ENCODE assay signal across 8 cellular contexts in genomic region chr13:48595330-48596127, GRCh38. TPM values are rescaled to one million over a fixed set of nuclear protein-coding genes. Genes with fewer than 3 reads are reported as not detected.
A peak's percentile ranks its signal among the peaks of the same experiment; 100 is the strongest.
DNase-seq lines count a peak whose midpoint lies in the region; ATAC-seq, FAIRE-seq and TF ChIP-seq lines count a peak whose summit lies in the region.

No MANE protein-coding gene starts in this region.

- H3K36me3 ChIP-seq in pancreas, result no peaks in the 10 kb centered on the region

- peaks cover 4 to 14% (median 5%) of the 10 kb centered on the region in 3 donors for H3K4me1 ChIP-seq in pancreas

- WGBS in pancreas, 2 donors, result 32 to 40% methylated on average over 7 of the region's 7 CpGs

- H3K9me3 ChIP-seq in pancreas, result no peaks in the 10 kb centered on the region

- DNase-seq in NCI-H524 (lab: John Stamatoyannopoulos, UW) (peak; percentile 33 to 64), NCI-H524 treated with DMSO at 0.1 percent for 48 hours (lab: John Stamatoyannopoulos, UW) (no peak), NOMO-1 treated with DMSO at 0.1 percent for 48 hours (lab: John Stamatoyannopoulos, UW; ENCODE audit: unreplicated experiment) (peak; percentile 70), activated T-helper 1 cell treated with Interleukin-2 at 50 U/mL for 16 hours (ENCODE audit: low read depth) (peak; percentile 16), foreskin fibroblast (peak; percentile 55 to 82), pancreas (peak in 4 of 6 donors; percentile 47 to 73 (median 68))

- intact Hi-C loops in pancreas (cut with DNase I), result loop anchor here in 2 of 3 donors (5.0 to 10.0 kb wide), 3 partner anchors 137 to 169 kb away; no protein-coding TSS in a partner anchor

- H3K27me3 ChIP-seq in pancreas, result no peaks in the 10 kb centered on the region

- H3K4me3 ChIP-seq in foreskin fibroblast (ENCODE audit: low read depth in 1 of 2, low read length in 2 of 2) (no peak overlapping the region), pancreas (no peak overlapping the region)

- TF ChIP-seq CTCF in foreskin fibroblast (IDR thresholded peaks at IDR 0.05; ENCODE audit: low read depth, low read length), result peak; percentile 50
- peak in 3 of 4 donors; percentile 50 to 62 (median 62) for TF ChIP-seq CTCF in pancreas (IDR thresholded peaks at IDR 0.05)

- peak overlapping the region in 2 of 4 donors; percentile 7 to 50 for H3K27ac ChIP-seq in pancreas

- FAIRE-seq in pancreas (lab: Jason Lieb, UNC), result peak; percentile 57

- ATAC-seq in HG02852 (IDR thresholded peaks at IDR 0.05; ENCODE audit: unreplicated experiment) (peak; percentile 75), pancreas (peak; percentile 90 to 97 (median 96)), HG03457 (IDR thresholded peaks at IDR 0.05; ENCODE audit: unreplicated experiment) (no peak)

RNA-seq across cellular contexts. Expression of gene CYSLTR2, which starts 58.2 kb away (rescaled TPM):
- under 1 TPM in 4 of 6 donors, not detected in 2; 0.06 to 0.43 (median 0.13) TPM for total RNA-seq in pancreas
- under 1 TPM; 0.15 to 0.31 TPM for polyA plus RNA-seq in pancreas
